Comparison of ENCODE assay signal across 23 cellular contexts in genomic region chr7:36728143-36728542, GRCh38. TPM values are rescaled to one million over a fixed set of nuclear protein-coding genes. Genes with fewer than 3 reads are reported as not detected.
"Had no signal": no experiment of that assay in that cellular context is flagged by ENCODE, and none has a peak within 500 bp of the region (broad histone marks: within the 10 kb centered on the region; RNA-seq: fewer than 3 reads in every experiment).

No MANE protein-coding gene starts in this region.

- H3K27ac ChIP-seq: coronary artery, esophagus muscularis mucosa, gastrocnemius medialis, parathyroid adenoma, psoas muscle, right lobe of liver, tibial artery, uterus had no signal

- H3K4me1 Mint-ChIP-seq: nephron had no signal

- H3K27ac Mint-ChIP-seq: nephron had no signal

- H3K9me3 ChIP-seq: gastrocnemius medialis, right lobe of liver had no signal

- ATAC-seq: gastrocnemius medialis; heart right ventricle; left lobe of liver; psoas muscle; right lobe of liver; stimulated activated effector memory CD8-positive, alpha-beta T cell treated with anti-CD3 and anti-CD28 coated beads, Interleukin-12 subunit alpha, Interleukin-12 subunit beta, amount 100 ng/mL, for 72 hours had no signal

- H3K36me3 ChIP-seq: esophagus muscularis mucosa, gastrocnemius medialis, heart right ventricle, right lobe of liver, tibial artery, upper lobe of left lung, uterus had no signal

- DNase-seq: effector CD4-positive, alpha-beta T cell; gastrocnemius medialis; heart right ventricle; hypothalamus; islet precursor cell; mammary epithelial cell; occipital lobe; psoas muscle; retina; right lobe of liver; stimulated activated CD4-positive, alpha-beta T cell treated with anti-CD3 and anti-CD28 coated beads, Interleukin-4, amount 100 ng/mL, for 1 hour; stimulated activated CD8-positive, alpha-beta memory T cell treated with anti-CD3 and anti-CD28 coated beads, Interleukin-4, amount 100 ng/mL, for 48 hours; tibial artery; upper lobe of left lung; uterus had no signal

- H3K4me1 ChIP-seq: esophagus muscularis mucosa, gastrocnemius medialis, parathyroid adenoma, psoas muscle, right lobe of liver, tibial artery, uterus had no signal

- H3K27me3 ChIP-seq: esophagus muscularis mucosa, gastrocnemius medialis, heart right ventricle, right lobe of liver, tibial artery, upper lobe of left lung, uterus had no signal

- H3K4me3 Mint-ChIP-seq: nephron; stimulated activated naive CD8-positive, alpha-beta T cell treated with anti-CD3 and anti-CD28 coated beads, Interleukin-15, Interleukin-2, amounts not matched to agents 100 ng/mL and 50 ng/mL, for 24 hours had no signal

- H3K27me3 Mint-ChIP-seq: stimulated activated naive CD8-positive, alpha-beta T cell treated with anti-CD3 and anti-CD28 coated beads, Interleukin-15, Interleukin-2, amounts not matched to agents 100 ng/mL and 50 ng/mL, for 24 hours had no signal

- H3K4me3 ChIP-seq: coronary artery, esophagus muscularis mucosa, gastrocnemius medialis, heart right ventricle, psoas muscle, right lobe of liver, tibial artery, upper lobe of left lung, uterus had no signal

RNA-seq across cellular contexts. Expression of gene AOAH, which starts 3.8 kb away (rescaled TPM):
- total RNA-seq: fibroblast of villous mesenchyme had no signal
